In genomic region chr2:70901235-70902066, GRCh38 we compare ENCODE assay signal across 9 cellular contexts. TPM values are rescaled to one million over a fixed set of nuclear protein-coding genes. Genes with fewer than 3 reads are reported as not detected.
DNase-seq lines count a peak whose midpoint lies in the region; ATAC-seq and TF ChIP-seq lines count a peak whose summit lies in the region.
"Had no signal": no experiment of that assay in that cellular context is flagged by ENCODE, and none has a peak within 500 bp of the region (broad histone marks: within the 10 kb centered on the region; RNA-seq: fewer than 3 reads in every experiment).

No MANE protein-coding gene starts in this region.

- no peaks in the 10 kb centered on the region for H3K9me3 ChIP-seq in RWPE2 (ENCODE audit: severe bottlenecking)
- H3K9me3 ChIP-seq in esophagus squamous epithelium = no peaks in the 10 kb centered on the region

- H3K27me3 Mint-ChIP-seq in nephron (ENCODE audit: low read depth) = peaks cover 100% of the 10 kb centered on the region

- no peaks in the 10 kb centered on the region for H3K4me1 ChIP-seq in RWPE2 (ENCODE audit: insufficient read depth, poor library complexity, severe bottlenecking)
- H3K4me1 ChIP-seq in esophagus squamous epithelium = peaks cover 19 to 45% (median 26%) of the 10 kb centered on the region in 3 donors

- 2 to 9% methylated on average over 29 to 34 of the region's 77 CpGs for WGBS in esophagus squamous epithelium, 2 donors

- peaks cover 65% of the 10 kb centered on the region for H3K27me3 ChIP-seq in RWPE2 (ENCODE audit: insufficient read depth, poor library complexity, severe bottlenecking)
- H3K27me3 ChIP-seq in esophagus squamous epithelium = peaks cover 0 to 100% (median 27%) of the 10 kb centered on the region in 4 donors

- no peaks in the 10 kb centered on the region for H3K36me3 ChIP-seq in RWPE2 (ENCODE audit: low read depth)
- no peaks in the 10 kb centered on the region for H3K36me3 ChIP-seq in esophagus squamous epithelium

- H3K36me3 Mint-ChIP-seq in nephron (ENCODE audit: low read depth) = no peaks in the 10 kb centered on the region

- intact Hi-C loops in esophagus squamous epithelium (cut with DNase I) = no loop called here

- TF ChIP-seq CTCF in RWPE2 (IDR thresholded peaks at IDR 0.05; ENCODE audit: poor library complexity, severe bottlenecking) (no peak), esophagus squamous epithelium (IDR thresholded peaks at IDR 0.05) (no peak), nephron (IDR thresholded peaks at IDR 0.05; ENCODE audit: unreplicated experiment in 3 of 3) (no peak)

- DNase-seq in NCI-H748 (lab: John Stamatoyannopoulos, UW; ENCODE audit: unreplicated experiment) (peak; percentile 59), NCI-H748 treated with DMSO at 0.1 percent for 48 hours (lab: John Stamatoyannopoulos, UW) (no peak), RWPE2 (ENCODE audit: low spot score) (no peak), esophagus squamous epithelium (lab: John Stamatoyannopoulos, UW) (no peak), NCI-H226 (no peak)

- H3K4me3 ChIP-seq in RWPE2 (ENCODE audit: severe bottlenecking) (peak overlapping the region; percentile 46), esophagus squamous epithelium (peak overlapping the region; percentile 51 to 68 (median 54))

- peaks cover 14% of the 10 kb centered on the region for H3K4me1 Mint-ChIP-seq in nephron

- H3K9me3 Mint-ChIP-seq in nephron = no peaks in the 10 kb centered on the region

- ATAC-seq in RWPE2 (ENCODE audit: low read depth) = 0 out of 3 replicates have a peak, but pooled peaks have one; percentile 6
- no peak for ATAC-seq in GM19397 (IDR thresholded peaks at IDR 0.05; ENCODE audit: unreplicated experiment)
- ATAC-seq in GM18870 (IDR thresholded peaks at IDR 0.05; ENCODE audit: unreplicated experiment) = no peak

- H3K27ac Mint-ChIP-seq in nephron = peak overlapping the region in 1 of 3 experiments; percentile 4

- peak overlapping the region; percentile 86 to 92 (median 89) for H3K4me3 Mint-ChIP-seq in nephron

- TF ChIP-seq POLR2A in esophagus squamous epithelium (IDR thresholded peaks at IDR 0.05) = no peak

- H3K27ac ChIP-seq in RWPE2 (ENCODE audit: poor library complexity, severe bottlenecking) (no peak overlapping the region), esophagus squamous epithelium (peak overlapping the region in 1 of 4 donors; percentile 16)

RNA-seq across cellular contexts. Expression of gene VAX2, which starts 1.1 kb away (rescaled TPM):
- 1 to 10 TPM in 1 of 4 donors, under 1 TPM in 3; 0.27 to 1.2 (median 0.56) TPM for total RNA-seq in esophagus squamous epithelium

RNA-seq across cellular contexts. Expression of gene ATP6V1B1, which starts 34.2 kb away (rescaled TPM):
- 1 to 10 TPM in 1 of 4 donors, under 1 TPM in 1, not detected in 2; 0.97 to 1.2 TPM for total RNA-seq in esophagus squamous epithelium
- total RNA-seq: subcutaneous adipose tissue had no signal
